Comparison of ENCODE assay signal across 8 cellular contexts in the genomic region with DNA sequence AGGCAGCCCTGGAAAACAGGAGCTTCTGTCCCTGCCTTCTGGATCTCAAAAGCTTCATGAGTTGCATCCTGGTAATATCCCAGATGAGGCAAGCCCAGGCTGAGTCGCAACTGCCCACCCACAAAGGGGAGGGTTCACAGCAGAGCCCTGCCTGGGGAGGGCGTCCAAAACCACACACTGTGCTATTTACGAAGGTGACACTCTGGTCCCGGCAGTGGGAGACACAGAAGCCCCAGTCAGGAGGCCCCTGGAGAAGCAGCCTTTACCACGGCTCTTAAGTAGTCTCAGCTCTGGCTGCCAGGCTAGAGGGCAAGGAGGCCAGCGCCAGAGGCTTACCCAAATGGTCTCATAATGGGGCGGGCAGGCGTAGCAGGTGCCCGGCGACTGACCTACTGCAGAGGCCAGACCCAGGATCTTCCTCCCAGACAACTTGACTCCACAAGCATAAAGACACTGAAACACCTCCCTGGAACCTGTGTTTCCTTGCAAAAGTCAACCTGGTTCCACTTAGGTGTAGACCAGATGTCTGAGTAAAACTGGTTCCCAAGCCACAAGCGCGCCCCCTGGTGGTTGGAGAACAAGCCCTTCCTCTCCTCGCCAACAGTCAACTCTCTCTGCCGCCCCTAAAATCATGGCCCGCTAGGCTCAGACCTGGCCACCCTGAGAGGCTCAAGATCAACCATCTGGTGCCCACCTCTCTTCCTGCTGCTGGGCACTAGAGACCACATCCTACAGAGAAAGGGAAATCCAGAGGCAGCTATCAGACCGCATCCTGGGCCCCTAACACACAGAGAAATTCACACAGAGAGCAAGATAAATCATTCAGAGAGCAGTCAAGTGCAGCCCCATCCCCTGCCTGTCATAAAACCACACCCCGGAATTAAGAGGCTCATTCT. TPM values are rescaled to one million over a fixed set of nuclear protein-coding genes. Genes with fewer than 3 reads are reported as not detected.
A peak's percentile ranks its signal among the peaks of the same experiment; 100 is the strongest.
DNase-seq lines count a peak whose midpoint lies in the region; ATAC-seq and TF ChIP-seq lines count a peak whose summit lies in the region.

No MANE protein-coding gene starts in this region.

- ATAC-seq in GM19455 (IDR thresholded peaks at IDR 0.05; ENCODE audit: unreplicated experiment) (peak; percentile 39), GM18870 (IDR thresholded peaks at IDR 0.05; ENCODE audit: unreplicated experiment) (no peak)
- ATAC-seq in activated CD8-positive, alpha-beta T cell treated with anti-CD3 and anti-CD28 coated beads for 36 hours: peak; percentile 46
- ATAC-seq in effector memory CD8-positive, alpha-beta T cell (replicated peaks): peak; percentile 52

- no peaks in the 10 kb centered on the region for H3K9me3 Mint-ChIP-seq in activated CD8-positive, alpha-beta T cell treated with anti-CD3 and anti-CD28 coated beads for 36 hours
- no peaks in the 10 kb centered on the region for H3K9me3 Mint-ChIP-seq in effector memory CD8-positive, alpha-beta T cell

- H3K27ac ChIP-seq in C4-2B: no peak overlapping the region

- no peak overlapping the region for H3K4me3 Mint-ChIP-seq in activated CD8-positive, alpha-beta T cell treated with anti-CD3 and anti-CD28 coated beads for 36 hours
- no peak overlapping the region for H3K4me3 Mint-ChIP-seq in effector memory CD8-positive, alpha-beta T cell

- peak; percentile 86 for TF ChIP-seq CTCF in C4-2B (conservative IDR thresholded peaks at IDR 0.05)
- peak; percentile 84 for TF ChIP-seq CTCF in activated CD8-positive, alpha-beta T cell treated with anti-CD3 and anti-CD28 coated beads for 36 hours (IDR thresholded peaks at IDR 0.05)

- CTCF ChIA-PET in activated CD8-positive, alpha-beta T cell treated with anti-CD3 and anti-CD28 coated beads for 36 hours (lab: Charles Lee): interaction anchor here (0.6 to 4.9 kb wide), 13 partner anchors 12 to 521 kb away, joined by 3 to 32 read pairs (median 4); no protein-coding TSS in a partner anchor

- H3K4me1 Mint-ChIP-seq in activated CD8-positive, alpha-beta T cell treated with anti-CD3 and anti-CD28 coated beads for 36 hours (ENCODE audit: low read depth): peaks cover 21% of the 10 kb centered on the region
- H3K4me1 Mint-ChIP-seq in effector memory CD8-positive, alpha-beta T cell (ENCODE audit: low read depth in 2 of 2): peaks cover 10 to 24% of the 10 kb centered on the region in 2 donors

- POLR2A ChIA-PET in activated CD8-positive, alpha-beta T cell treated with anti-CD3 and anti-CD28 coated beads for 36 hours (lab: Charles Lee): interaction anchor here (0.6 to 1.6 kb wide), 3 partner anchors 32 to 299 kb away, joined by 3 to 4 read pairs (median 3); no protein-coding TSS in a partner anchor

- intact Hi-C loops in activated CD8-positive, alpha-beta T cell treated with anti-CD3 and anti-CD28 coated beads for 36 hours (cut with micrococcal nuclease): loop anchor here (5.0 to 10.0 kb wide), 2 partner anchors 264 to 321 kb away; no protein-coding TSS in a partner anchor

- H3K36me3 Mint-ChIP-seq in activated CD8-positive, alpha-beta T cell treated with anti-CD3 and anti-CD28 coated beads for 36 hours (ENCODE audit: low read depth): peaks cover 5% of the 10 kb centered on the region
- H3K36me3 Mint-ChIP-seq in effector memory CD8-positive, alpha-beta T cell (ENCODE audit: insufficient read depth): peaks cover under 1% of the 10 kb centered on the region

- H3K27ac Mint-ChIP-seq in activated CD8-positive, alpha-beta T cell treated with anti-CD3 and anti-CD28 coated beads for 36 hours: no peak overlapping the region
- no peak overlapping the region for H3K27ac Mint-ChIP-seq in effector memory CD8-positive, alpha-beta T cell

- peaks cover 4% of the 10 kb centered on the region for H3K27me3 Mint-ChIP-seq in activated CD8-positive, alpha-beta T cell treated with anti-CD3 and anti-CD28 coated beads for 36 hours
- H3K27me3 Mint-ChIP-seq in effector memory CD8-positive, alpha-beta T cell: peaks cover 7 to 9% of the 10 kb centered on the region in 2 donors

- peak; percentile 35 for DNase-seq in NCI-H2171 treated with DMSO at 0.1 percent for 48 hours (lab: John Stamatoyannopoulos, UW)
- DNase-seq in activated CD8-positive, alpha-beta T cell treated with anti-CD3 and anti-CD28 coated beads for 36 hours: peak; percentile 94
- DNase-seq in effector memory CD8-positive, alpha-beta T cell: peak; percentile 87 to 92 (median 88)
- DNase-seq in midbrain (lab: John Stamatoyannopoulos, UW): peak; percentile 81
- peak; percentile 81 to 87 for DNase-seq in stimulated activated CD8-positive, alpha-beta memory T cell treated with anti-CD3 and anti-CD28 coated beads, Interleukin-2, amount 100 ng/mL, for 1 hour (ENCODE audit: low read depth in 2 of 2)

RNA-seq across cellular contexts. Expression of gene AXIN2, which starts 5.2 kb away (rescaled TPM):
- total RNA-seq in activated CD8-positive, alpha-beta T cell treated with anti-CD3 and anti-CD28 coated beads for 36 hours: 1 to 10 TPM in 1 of 2 experiments, under 1 TPM in 1; 0.69 to 1.0 TPM

Comparison
In these comparisons a context has a peak if more than half of its experiments do, and no peak if none do; other contexts are left out.
1. DNase-seq: peak in every context shown above with its lines; median percentile 94 in activated CD8-positive, alpha-beta T cell treated with anti-CD3 and anti-CD28 coated beads for 36 hours; 88 in effector memory CD8-positive, alpha-beta T cell; 84 in stimulated activated CD8-positive, alpha-beta memory T cell treated with anti-CD3 and anti-CD28 coated beads, Interleukin-2, amount 100 ng/mL, for 1 hour; 81 in midbrain; 35 in NCI-H2171 treated with DMSO at 0.1 percent for 48 hours.